ENCODE assay signal across 9 cellular contexts in genomic region chr6:37515712-37516075, GRCh38. TPM values are rescaled to one million over a fixed set of nuclear protein-coding genes. Genes with fewer than 3 reads are reported as not detected.
DNase-seq lines count a peak whose midpoint lies in the region; ATAC-seq, FAIRE-seq and TF ChIP-seq lines count a peak whose summit lies in the region.
"Had no signal": no experiment of that assay in that cellular context is flagged by ENCODE, and none has a peak within 500 bp of the region (broad histone marks: within the 10 kb centered on the region; RNA-seq: fewer than 3 reads in every experiment).

No MANE protein-coding gene starts in this region.

- peak overlapping the region; percentile 32; the same call in 2 of the 3 replicates for H3K4me2 ChIP-seq in A549

- H3K4me3 Mint-ChIP-seq in activated T-helper 1 cell treated with anti-CD3 and anti-CD28 coated beads, Interleukin-12 subunit alpha, Interleukin-12 subunit beta, Interleukin-2, Interleukin-4 antibody, amounts not matched to agents 30 ng/mL and 10 ng/mL and 1 ng/mL, durations not matched to agents 14 hours and 24 hours and 36 hours = peak overlapping the region; percentile 75

- 86% methylated on average over 9 of the region's 9 CpGs for WGBS in A549 (ENCODE audit: missing lambda C conversion rate)

- CTCF ChIA-PET in A549 (lab: Yijun Ruan, JAX) = interaction anchor here (1.3 kb wide), 1 partner anchor 12 kb away, joined by 5 read pairs; no protein-coding TSS in a partner anchor

- peaks cover 11% of the 10 kb centered on the region; the same call in 1 of the 3 replicates for H3K4me1 ChIP-seq in A549
- H3K4me1 ChIP-seq in mononuclear cell (ENCODE audit: insufficient read depth, low read length) = peaks cover 70% of the 10 kb centered on the region

- peaks cover 57% of the 10 kb centered on the region for H3K4me1 Mint-ChIP-seq in activated T-helper 1 cell treated with anti-CD3 and anti-CD28 coated beads, Interleukin-12 subunit alpha, Interleukin-12 subunit beta, Interleukin-2, Interleukin-4 antibody, amounts not matched to agents 30 ng/mL and 10 ng/mL and 1 ng/mL, durations not matched to agents 14 hours and 24 hours and 36 hours (ENCODE audit: low read depth)

- H3K27ac ChIP-seq in A549 = peak overlapping the region in 1 of 2 experiments; percentile 55; a peak in 2 of 6 replicates

- FAIRE-seq in A549 (lab: Jason Lieb, UNC) = no peak
- peak; percentile 30 for FAIRE-seq in GM12892 (lab: Jason Lieb, UNC)

- no peak for TF ChIP-seq CTCF in A549 (IDR thresholded peaks at IDR 0.05)

- DNase-seq in A549 (ENCODE audit: low read depth in 1 of 2, low spot score in 1 of 2) (no peak), GM12892 (ENCODE audit: insufficient read length) (no peak), NCI-H510A (lab: John Stamatoyannopoulos, UW) (no peak), NCI-H82 (lab: John Stamatoyannopoulos, UW) (no peak), cardiac septum (ENCODE audit: low spot score) (no peak)
- no peak for DNase-seq in activated T-helper 1 cell treated with anti-CD3 and anti-CD28 coated beads, Interleukin-12 subunit alpha, Interleukin-12 subunit beta, Interleukin-2, Interleukin-4 antibody, amounts not matched to agents 30 ng/mL and 10 ng/mL and 1 ng/mL, durations not matched to agents 14 hours and 24 hours and 36 hours (ENCODE audit: low spot score)
- no peak for DNase-seq in effector CD4-positive, alpha-beta T cell
- DNase-seq: effector CD8-positive, alpha-beta T cell had no signal

- no peak for TF ChIP-seq EP300 in A549 (IDR thresholded peaks at IDR 0.05)

- POLR2A ChIA-PET in A549 (lab: Yijun Ruan, JAX) = no interaction called here

- H3K36me3 Mint-ChIP-seq in activated T-helper 1 cell treated with anti-CD3 and anti-CD28 coated beads, Interleukin-12 subunit alpha, Interleukin-12 subunit beta, Interleukin-2, Interleukin-4 antibody, amounts not matched to agents 30 ng/mL and 10 ng/mL and 1 ng/mL, durations not matched to agents 14 hours and 24 hours and 36 hours (ENCODE audit: low read depth) = no peaks in the 10 kb centered on the region

- TF ChIP-seq POLR2A in A549 (IDR thresholded peaks at IDR 0.05; ENCODE audit: low read length) = no peak
- no peak for TF ChIP-seq POLR2A in GM12892 (IDR thresholded peaks at IDR 0.05; ENCODE audit: low read depth, low read length)

- H3K4me3 ChIP-seq in A549 (no peak overlapping the region), mononuclear cell (ENCODE audit: low read length) (peak overlapping the region; percentile 4)

- H3K9me3 ChIP-seq in A549 (no peaks in the 10 kb centered on the region), mononuclear cell (ENCODE audit: low read depth, low read length) (no peaks in the 10 kb centered on the region)

- peaks cover 9% of the 10 kb centered on the region for H3K27me3 Mint-ChIP-seq in activated T-helper 1 cell treated with anti-CD3 and anti-CD28 coated beads, Interleukin-12 subunit alpha, Interleukin-12 subunit beta, Interleukin-2, Interleukin-4 antibody, amounts not matched to agents 30 ng/mL and 10 ng/mL and 1 ng/mL, durations not matched to agents 14 hours and 24 hours and 36 hours (ENCODE audit: insufficient read depth)

- H3K27me3 ChIP-seq in mononuclear cell (ENCODE audit: insufficient read depth, low read length) = no peaks in the 10 kb centered on the region

- intact Hi-C loops in activated T-helper 1 cell treated with anti-CD3 and anti-CD28 coated beads, Interleukin-12 subunit alpha, Interleukin-12 subunit beta, Interleukin-2, Interleukin-4 antibody, amounts not matched to agents 30 ng/mL and 10 ng/mL and 1 ng/mL, durations not matched to agents 14 hours and 24 hours and 36 hours (cut with micrococcal nuclease) = loop anchor here (1.0 to 2.0 kb wide), 4 partner anchors 7 to 603 kb away; no protein-coding TSS in a partner anchor
- intact Hi-C loops in cardiac septum (cut with DNase I) = no loop called here

- H3K9me3 Mint-ChIP-seq in activated T-helper 1 cell treated with anti-CD3 and anti-CD28 coated beads, Interleukin-12 subunit alpha, Interleukin-12 subunit beta, Interleukin-2, Interleukin-4 antibody, amounts not matched to agents 30 ng/mL and 10 ng/mL and 1 ng/mL, durations not matched to agents 14 hours and 24 hours and 36 hours = no peaks in the 10 kb centered on the region

- no peak; a peak in 1 of 6 replicates for ATAC-seq in A549

- no peak for TF ChIP-seq RAD21 in A549 (conservative IDR thresholded peaks at IDR 0.05 in 1 of 2, IDR thresholded peaks at IDR 0.05 in 1 of 2)

- H3K27ac Mint-ChIP-seq in activated T-helper 1 cell treated with anti-CD3 and anti-CD28 coated beads, Interleukin-12 subunit alpha, Interleukin-12 subunit beta, Interleukin-2, Interleukin-4 antibody, amounts not matched to agents 30 ng/mL and 10 ng/mL and 1 ng/mL, durations not matched to agents 14 hours and 24 hours and 36 hours = peak overlapping the region; percentile 92

TF ChIP-seq in A549, 52 proteins besides CTCF, POLR2A, EP300 and RAD21:
- TF ChIP-seq ELK1 (IDR thresholded peaks at IDR 0.05; ENCODE audit: low read depth, low read length) (no peak), CBX2 (IDR thresholded peaks at IDR 0.05; ENCODE audit: borderline replicate concordance, low read depth) (no peak), JUNB (IDR thresholded peaks at IDR 0.05) (no peak), BCL3 (IDR thresholded peaks at IDR 0.05) (no peak), EHF (CRISPR knock-in tag; IDR thresholded peaks at IDR 0.05) (no peak), MYC (IDR thresholded peaks at IDR 0.05; ENCODE audit: borderline replicate concordance, low read length) (no peak), MAFK (IDR thresholded peaks at IDR 0.05; ENCODE audit: partially characterized antibody) (no peak), KDM1A (IDR thresholded peaks at IDR 0.05; ENCODE audit: low read depth) (no peak), ESRRA (IDR thresholded peaks at IDR 0.05; ENCODE audit: borderline replicate concordance, low read length) (no peak)
TF ChIP-seq in A549: peak in this region for 0.

RNA-seq across cellular contexts. Expression of gene CCDC167, which starts 16.0 kb away (rescaled TPM):
- polyA plus RNA-seq in A549 (2011; rRNA removed) (35.1 and 48.2 TPM in 2 replicates), A549 (2017; fragmentation: RNase III; extraction: RNeasy Plus Mini Kit Qiagen cat#74134 plus additional on column Dnase treatment) (37.5 to 41.9 TPM (median 39.1 TPM) in 3 replicates)
- 58.1 and 76.0 TPM in 2 replicates for polyA plus RNA-seq in A549 (2012; cell fraction: cytosol; rRNA removed)
- polyA plus RNA-seq in A549 (2012; cell fraction: nucleus; rRNA removed) = 41.1 and 64.1 TPM in 2 replicates
- 14.0 TPM in 2 replicates for polyA minus RNA-seq in A549 (2011; rRNA and poly(A)+ RNA removed)
- polyA plus RNA-seq in GM12892 (2012; ENCODE audit: missing spikeins) = 128 TPM
- 66.6 and 72.4 TPM in 2 replicates for total RNA-seq in activated T-helper 1 cell treated with anti-CD3 and anti-CD28 coated beads, Interleukin-12 subunit alpha, Interleukin-12 subunit beta, Interleukin-2, Interleukin-4 antibody, amounts not matched to agents 30 ng/mL and 10 ng/mL and 1 ng/mL, durations not matched to agents 14 hours and 24 hours and 36 hours
- total RNA-seq in mononuclear cell (4.2 TPM), cardiac septum (28.0 TPM)
